Comparison of ENCODE assay signal across 9 cellular contexts in genomic region chr2:223601932-223602676, GRCh38. TPM values are rescaled to one million over a fixed set of nuclear protein-coding genes. Genes with fewer than 3 reads are reported as not detected.
DNase-seq lines count a peak whose midpoint lies in the region; ATAC-seq and TF ChIP-seq lines count a peak whose summit lies in the region.
"Had no signal": no experiment of that assay in that cellular context is flagged by ENCODE, and none has a peak within 500 bp of the region (broad histone marks: within the 10 kb centered on the region; RNA-seq: fewer than 3 reads in every experiment).

A gene with protein sequence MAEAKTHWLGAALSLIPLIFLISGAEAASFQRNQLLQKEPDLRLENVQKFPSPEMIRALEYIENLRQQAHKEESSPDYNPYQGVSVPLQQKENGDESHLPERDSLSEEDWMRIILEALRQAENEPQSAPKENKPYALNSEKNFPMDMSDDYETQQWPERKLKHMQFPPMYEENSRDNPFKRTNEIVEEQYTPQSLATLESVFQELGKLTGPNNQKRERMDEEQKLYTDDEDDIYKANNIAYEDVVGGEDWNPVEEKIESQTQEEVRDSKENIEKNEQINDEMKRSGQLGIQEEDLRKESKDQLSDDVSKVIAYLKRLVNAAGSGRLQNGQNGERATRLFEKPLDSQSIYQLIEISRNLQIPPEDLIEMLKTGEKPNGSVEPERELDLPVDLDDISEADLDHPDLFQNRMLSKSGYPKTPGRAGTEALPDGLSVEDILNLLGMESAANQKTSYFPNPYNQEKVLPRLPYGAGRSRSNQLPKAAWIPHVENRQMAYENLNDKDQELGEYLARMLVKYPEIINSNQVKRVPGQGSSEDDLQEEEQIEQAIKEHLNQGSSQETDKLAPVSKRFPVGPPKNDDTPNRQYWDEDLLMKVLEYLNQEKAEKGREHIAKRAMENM (minus strand): TSS chr2:223602361. CDS start chr2:223599282, 3,079 bp downstream.

- H3K4me2 ChIP-seq in mesenchymal stem cell (ENCODE audit: low read length, poor library complexity, severe bottlenecking) = peak within 1 kb of the TSS; percentile 22

- DNase-seq in SIG-M5 treated with dmso at 0.1 percent for 504 hours (lab: John Stamatoyannopoulos, UW; ENCODE audit: unreplicated experiment) (peak; percentile 71), SIG-M5 (lab: John Stamatoyannopoulos, UW) (no peak), NCI-H1436 treated with DMSO at 0.1 percent for 48 hours (lab: John Stamatoyannopoulos, UW) (peak; percentile 68), endodermal cell (peak; percentile 90), mesenchymal stem cell (peak; percentile 92)
- DNase-seq in T-helper 2 cell treated with Interferon-gamma antibody and Interleukin-4, amounts not matched to agents 5 μg/mL and 100 μg/mL, for 36 hours (ENCODE audit: low spot score) = peak; percentile 43
- DNase-seq in stimulated activated naive CD8-positive, alpha-beta T cell treated with anti-CD3 and anti-CD28 coated beads, Interleukin-15, Interleukin-2, amounts not matched to agents 100 U/mL and 50 U/mL, for 24 hours = peak; percentile 51

- no peak within 1 kb of the TSS for H3K18ac ChIP-seq in mesenchymal stem cell (ENCODE audit: low read depth in 1 of 2, low read length in 2 of 2)

- H3K36me3 ChIP-seq in endodermal cell (ENCODE audit: control insufficient read depth, insufficient read depth, low read length) (no peaks in the 10 kb centered on the region), mesenchymal stem cell (ENCODE audit: control insufficient read depth in 1 of 2, insufficient read depth in 2 of 2, low read depth in 1 of 2, low read length in 2 of 2) (no peaks in the 10 kb centered on the region)

- no peak within 1 kb of the TSS for H2BK5ac ChIP-seq in mesenchymal stem cell (ENCODE audit: low read depth, low read length, poor library complexity, severe bottlenecking)

- H3K4me1 ChIP-seq in endodermal cell (ENCODE audit: control insufficient read depth, insufficient read depth, low read length) (no peaks in the 10 kb centered on the region), mesenchymal stem cell (ENCODE audit: control insufficient read depth, insufficient read depth, low read depth, low read length) (no peaks in the 10 kb centered on the region)

- no peak within 1 kb of the TSS for H2AK5ac ChIP-seq in mesenchymal stem cell (ENCODE audit: low read length, severe bottlenecking)

- peak; percentile 83 for ATAC-seq in HG02571 (IDR thresholded peaks at IDR 0.05; ENCODE audit: unreplicated experiment)
- peak; percentile 63 for ATAC-seq in stimulated activated naive CD8-positive, alpha-beta T cell treated with anti-CD3 and anti-CD28 coated beads, Interleukin-15, Interleukin-2, amounts not matched to agents 100 U/mL and 50 U/mL, for 24 hours

- H2BK120ac ChIP-seq in mesenchymal stem cell (ENCODE audit: low read depth, low read length) = no peak within 1 kb of the TSS

- peak; percentile 49 for TF ChIP-seq CTCF in endodermal cell (conservative IDR thresholded peaks at IDR 0.05)

- H3K4me3 ChIP-seq in endodermal cell (ENCODE audit: low read length) = no peak within 1 kb of the TSS
- H3K4me3 ChIP-seq in mesenchymal stem cell (ENCODE audit: insufficient read depth in 1 of 2, low read depth in 1 of 2, low read length in 2 of 2) = no peak within 1 kb of the TSS

- H3K14ac ChIP-seq in mesenchymal stem cell (ENCODE audit: low read length in 2 of 2) = no peak within 1 kb of the TSS

- H3K9me3 ChIP-seq in endodermal cell (ENCODE audit: control insufficient read depth, low read length) (no peaks in the 10 kb centered on the region), mesenchymal stem cell (ENCODE audit: control insufficient read depth, low read length) (no peaks in the 10 kb centered on the region)

- WGBS in endodermal cell (ENCODE audit: insufficient coverage in 1 of 2, insufficient read length in 1 of 2), 2 experiments = 22 to 46% methylated on average over 6 to 17 of the region's 17 CpGs
- 18% methylated on average over 15 of the region's 17 CpGs for WGBS in mesenchymal stem cell

- no peak within 1 kb of the TSS for H4K8ac ChIP-seq in mesenchymal stem cell (ENCODE audit: low read length)

- H2BK12ac ChIP-seq in mesenchymal stem cell (ENCODE audit: low read length in 2 of 2) = no peak within 1 kb of the TSS

- H3K27me3 Mint-ChIP-seq in T-helper 2 cell treated with Interferon-gamma antibody and Interleukin-4, amounts not matched to agents 5 μg/mL and 100 μg/mL, for 36 hours (ENCODE audit: low read depth) = peaks cover 9% of the 10 kb centered on the region
- peaks cover 61% of the 10 kb centered on the region for H3K27me3 Mint-ChIP-seq in endodermal cell (ENCODE audit: insufficient read depth)

- no peak within 1 kb of the TSS for H4K91ac ChIP-seq in mesenchymal stem cell (ENCODE audit: low read length)

- H2AFZ ChIP-seq in mesenchymal stem cell (ENCODE audit: low read depth, low read length) = no peak within 1 kb of the TSS

- no peaks in the 10 kb centered on the region for H3K4me1 Mint-ChIP-seq in T-helper 2 cell treated with Interferon-gamma antibody and Interleukin-4, amounts not matched to agents 5 μg/mL and 100 μg/mL, for 36 hours (ENCODE audit: low read depth)
- peaks cover 6% of the 10 kb centered on the region for H3K4me1 Mint-ChIP-seq in endodermal cell

- no peak within 1 kb of the TSS for H3K9ac ChIP-seq in endodermal cell (ENCODE audit: extremely low read depth, low read length, poor library complexity, severe bottlenecking)
- H3K9ac ChIP-seq in mesenchymal stem cell (ENCODE audit: low read length) = peak within 1 kb of the TSS; percentile 57

- H3K4ac ChIP-seq in mesenchymal stem cell (ENCODE audit: low read depth in 1 of 2, low read length in 2 of 2) = no peak within 1 kb of the TSS

- peaks cover 33% of the 10 kb centered on the region for H3K27me3 ChIP-seq in endodermal cell (ENCODE audit: control insufficient read depth, insufficient read depth, low read length, poor library complexity, severe bottlenecking)
- no peaks in the 10 kb centered on the region for H3K27me3 ChIP-seq in mesenchymal stem cell (ENCODE audit: control insufficient read depth in 1 of 2, insufficient read depth in 1 of 2, low read length in 2 of 2)

- H3K27ac ChIP-seq in endodermal cell (ENCODE audit: low read depth, low read length) (no peak within 1 kb of the TSS), mesenchymal stem cell (ENCODE audit: low read length, poor library complexity, severe bottlenecking) (no peak within 1 kb of the TSS)

- no peaks in the 10 kb centered on the region for H3K36me3 Mint-ChIP-seq in T-helper 2 cell treated with Interferon-gamma antibody and Interleukin-4, amounts not matched to agents 5 μg/mL and 100 μg/mL, for 36 hours (ENCODE audit: low read depth)
- no peaks in the 10 kb centered on the region for H3K36me3 Mint-ChIP-seq in endodermal cell (ENCODE audit: low read depth)
- H3K36me3 Mint-ChIP-seq: CD8-positive, alpha-beta memory T cell had no signal

- no peaks in the 10 kb centered on the region for H3K79me1 ChIP-seq in mesenchymal stem cell (replicated peaks; ENCODE audit: low read length, poor library complexity, severe bottlenecking)

- no peaks in the 10 kb centered on the region for H3K9me3 Mint-ChIP-seq in T-helper 2 cell treated with Interferon-gamma antibody and Interleukin-4, amounts not matched to agents 5 μg/mL and 100 μg/mL, for 36 hours
- H3K9me3 Mint-ChIP-seq in endodermal cell = no peaks in the 10 kb centered on the region
- H3K9me3 Mint-ChIP-seq: CD8-positive, alpha-beta memory T cell had no signal

- H2BK15ac ChIP-seq in mesenchymal stem cell (ENCODE audit: low read depth, poor library complexity, severe bottlenecking) = no peak within 1 kb of the TSS

- no peak within 1 kb of the TSS for H3K4me3 Mint-ChIP-seq in T-helper 2 cell treated with Interferon-gamma antibody and Interleukin-4, amounts not matched to agents 5 μg/mL and 100 μg/mL, for 36 hours
- H3K4me3 Mint-ChIP-seq in endodermal cell = no peak within 1 kb of the TSS

- H3K23ac ChIP-seq in mesenchymal stem cell (ENCODE audit: low read length in 2 of 2) = no peak within 1 kb of the TSS

- H3K27ac Mint-ChIP-seq in T-helper 2 cell treated with Interferon-gamma antibody and Interleukin-4, amounts not matched to agents 5 μg/mL and 100 μg/mL, for 36 hours = no peak within 1 kb of the TSS
- H3K27ac Mint-ChIP-seq in endodermal cell = no peak within 1 kb of the TSS
- H3K27ac Mint-ChIP-seq: CD8-positive, alpha-beta memory T cell had no signal

RNA-seq across cellular contexts. Expression of the gene that starts here (rescaled TPM):
- total RNA-seq in endodermal cell = under 1 TPM in 1 of 2 donors, not detected in 1; 0.13 TPM
- polyA plus RNA-seq in endodermal cell (2013, experiment 1 of 2) = 5.3 TPM
- 6.2 TPM for polyA plus RNA-seq in endodermal cell (2013, experiment 2 of 2)
- polyA plus RNA-seq in mesenchymal stem cell (2013, experiment 1 of 2) = 104 TPM
- 104 TPM for polyA plus RNA-seq in mesenchymal stem cell (2013, experiment 2 of 2)
- total RNA-seq: CD8-positive, alpha-beta memory T cell had no signal
- polyA plus RNA-seq: CD8-positive, alpha-beta memory T cell had no signal
